In the genomic region with DNA sequence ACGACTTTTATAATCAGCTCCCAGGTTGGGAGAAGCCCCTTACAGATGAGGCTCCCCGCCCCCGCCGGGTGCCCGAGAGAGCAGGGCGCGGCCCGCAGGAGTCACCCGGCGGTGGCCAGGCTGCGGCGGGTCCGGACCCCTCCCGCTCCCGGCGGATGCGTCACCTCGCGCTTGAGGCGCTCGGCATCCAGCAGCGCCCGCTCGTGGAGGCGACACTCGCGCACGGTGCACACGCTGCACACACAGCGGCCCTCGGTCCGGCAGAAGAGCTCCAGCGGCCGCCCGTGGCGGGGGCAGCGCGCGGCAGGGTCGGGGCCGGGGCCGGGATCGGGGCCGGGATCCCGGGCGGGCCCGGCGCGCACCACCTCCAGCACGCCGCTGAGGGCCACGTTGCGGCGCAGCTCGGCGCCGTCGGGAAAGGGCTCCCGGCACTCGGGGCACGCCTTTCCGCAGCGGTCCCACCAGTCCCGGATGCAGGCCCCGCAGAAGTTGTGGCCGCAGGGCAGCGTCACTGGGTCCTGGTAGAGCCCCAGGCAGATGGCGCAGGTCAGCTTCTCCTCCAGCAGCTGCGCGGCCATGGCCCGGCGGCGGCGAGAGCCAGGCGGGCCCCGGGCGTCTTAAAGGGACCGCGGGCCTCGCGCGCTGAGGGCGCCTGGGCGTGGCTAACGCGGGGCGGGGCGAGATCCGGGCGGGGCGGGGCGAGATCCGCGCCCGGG, we compare ENCODE assay signal across 8 cellular contexts. TPM values are rescaled to one million over a fixed set of nuclear protein-coding genes. Genes with fewer than 3 reads are reported as not detected.
A peak's percentile ranks its signal among the peaks of the same experiment; 100 is the strongest.
DNase-seq lines count a peak whose midpoint lies in the region; ATAC-seq and TF ChIP-seq lines count a peak whose summit lies in the region.

A gene with protein sequence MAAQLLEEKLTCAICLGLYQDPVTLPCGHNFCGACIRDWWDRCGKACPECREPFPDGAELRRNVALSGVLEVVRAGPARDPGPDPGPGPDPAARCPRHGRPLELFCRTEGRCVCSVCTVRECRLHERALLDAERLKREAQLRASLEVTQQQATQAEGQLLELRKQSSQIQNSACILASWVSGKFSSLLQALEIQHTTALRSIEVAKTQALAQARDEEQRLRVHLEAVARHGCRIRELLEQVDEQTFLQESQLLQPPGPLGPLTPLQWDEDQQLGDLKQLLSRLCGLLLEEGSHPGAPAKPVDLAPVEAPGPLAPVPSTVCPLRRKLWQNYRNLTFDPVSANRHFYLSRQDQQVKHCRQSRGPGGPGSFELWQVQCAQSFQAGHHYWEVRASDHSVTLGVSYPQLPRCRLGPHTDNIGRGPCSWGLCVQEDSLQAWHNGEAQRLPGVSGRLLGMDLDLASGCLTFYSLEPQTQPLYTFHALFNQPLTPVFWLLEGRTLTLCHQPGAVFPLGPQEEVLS (minus strand): TSS at position 592 of the 716 bp plus-strand sequence. CDS start 14 bp downstream, at position 578.

- H3K27ac ChIP-seq in OCI-LY1 (ENCODE audit: low read depth, low read length, poor library complexity, severe bottlenecking) (peak within 1 kb of the TSS; percentile 33), epithelial cell of prostate (peak within 1 kb of the TSS; percentile 62), mucosa of rectum (ENCODE audit: low read depth in 2 of 2, low read length in 2 of 2) (peak within 1 kb of the TSS; percentile 88 to 91)

- ATAC-seq in HG03439 (IDR thresholded peaks at IDR 0.05; ENCODE audit: unreplicated experiment), result peak; percentile 55

- H3F3A ChIP-seq in OCI-LY1 (ENCODE audit: insufficient read depth, low read length), result no peaks in the 10 kb centered on the region

- H3K4me3 ChIP-seq in BJ (ENCODE audit: low read depth, low read length), result peak within 1 kb of the TSS; percentile 52
- peak within 1 kb of the TSS; percentile 80 for H3K4me3 ChIP-seq in OCI-LY1 (ENCODE audit: low read depth, low read length, poor library complexity, severe bottlenecking)
- H3K4me3 ChIP-seq in mucosa of rectum (ENCODE audit: low read length in 2 of 2), result peak within 1 kb of the TSS; percentile 76 to 88

- H3K4me1 ChIP-seq in OCI-LY1 (ENCODE audit: insufficient read depth, low read length, severe bottlenecking) (peaks cover 24% of the 10 kb centered on the region), mucosa of rectum (ENCODE audit: control insufficient read depth in 2 of 2, insufficient read depth in 2 of 2, low read length in 2 of 2) (peaks cover 17 to 18% of the 10 kb centered on the region in 2 donors)

- CTCF ChIA-PET in BJ (lab: Yijun Ruan, JAX), result interaction anchor here (0.7 to 6.9 kb wide), 18 partner anchors 8 to 501 kb away, joined by 3 to 58 read pairs (median 8); a partner anchor contains a TSS

- H2AFZ ChIP-seq in OCI-LY1 (ENCODE audit: low read length), result no peak within 1 kb of the TSS

- no peaks in the 10 kb centered on the region for H4K20me1 ChIP-seq in OCI-LY1 (ENCODE audit: insufficient read depth, low read length)

- no peaks in the 10 kb centered on the region for H3K79me2 ChIP-seq in OCI-LY1 (ENCODE audit: insufficient read depth, low read length)

- H3K9ac ChIP-seq in OCI-LY1 (ENCODE audit: low read length) (peak within 1 kb of the TSS; percentile 77), mucosa of rectum (ENCODE audit: low read depth in 1 of 2, low read length in 2 of 2) (peak within 1 kb of the TSS; percentile 74 to 87)

- no peaks in the 10 kb centered on the region for H3K9me2 ChIP-seq in OCI-LY1 (ENCODE audit: low read depth, low read length)

- DNase-seq in BJ (ENCODE audit: low read depth), result no peak
- DNase-seq in activated T-cell treated with anti-CD3 and anti-CD28 coated beads for 24 hours (ENCODE audit: low read depth), result peak; percentile 79
- no peak for DNase-seq in epithelial cell of prostate (ENCODE audit: low read depth, low spot score)
- peak; percentile 86 for DNase-seq in stimulated activated CD8-positive, alpha-beta memory T cell treated with anti-CD3 and anti-CD28 coated beads, Interleukin-4, amount 100 ng/mL, for 48 hours

- H3K9me3 ChIP-seq in OCI-LY1 (ENCODE audit: low read length) (no peaks in the 10 kb centered on the region), mucosa of rectum (ENCODE audit: control insufficient read depth in 2 of 2, low read length in 2 of 2) (no peaks in the 10 kb centered on the region)

- peaks cover 30% of the 10 kb centered on the region for H3K36me3 ChIP-seq in BJ (ENCODE audit: control insufficient read depth, insufficient read depth, low read length)
- peaks cover 29% of the 10 kb centered on the region for H3K36me3 ChIP-seq in OCI-LY1 (ENCODE audit: insufficient read depth, low read length)
- H3K36me3 ChIP-seq in mucosa of rectum (ENCODE audit: control insufficient read depth in 2 of 2, insufficient read depth in 2 of 2, low read length in 2 of 2), result peaks cover 27 to 34% of the 10 kb centered on the region in 2 donors

- POLR2A ChIA-PET in BJ (lab: Charles Lee), result interaction anchor here (0.7 kb wide), 1 partner anchor 32 kb away, joined by 3 read pairs; no protein-coding TSS in a partner anchor

- peak within 1 kb of the TSS; percentile 79 for H3K4me2 ChIP-seq in OCI-LY1 (ENCODE audit: low read length)

- TF ChIP-seq CTCF in BJ (IDR thresholded peaks at IDR 0.05; ENCODE audit: insufficient read depth, low read depth, low read length), result peak; percentile 40
- peak; percentile 19; the same call in 1 of the 2 replicates for TF ChIP-seq CTCF in OCI-LY1 (IDR thresholded peaks at IDR 0.05; ENCODE audit: low read length)

- H3K27me3 ChIP-seq in BJ (ENCODE audit: control insufficient read depth, insufficient read depth, low read length), result no peaks in the 10 kb centered on the region
- H3K27me3 ChIP-seq in OCI-LY1 (ENCODE audit: insufficient read depth, low read length), result no peaks in the 10 kb centered on the region
- H3K27me3 ChIP-seq in mucosa of rectum (ENCODE audit: control insufficient read depth in 2 of 2, insufficient read depth in 2 of 2, low read length in 2 of 2), result no peaks in the 10 kb centered on the region

- TF ChIP-seq POLR2A in GM19099 (IDR thresholded peaks at IDR 0.05; ENCODE audit: extremely low read depth, insufficient read length, low read depth), result peak; percentile 81

RNA-seq across cellular contexts. Expression of the gene that starts here (rescaled TPM):
- 5.5 and 8.6 TPM in 2 replicates for polyA plus RNA-seq in BJ (2011; rRNA removed)
- 6.7 and 8.5 TPM in 2 replicates for polyA minus RNA-seq in BJ (2011; rRNA and poly(A)+ RNA removed)

Comparison
In these comparisons a context has a peak if more than half of its experiments do, and no peak if none do; other contexts are left out.
1. DNase-seq: peak in activated T-cell treated with anti-CD3 and anti-CD28 coated beads for 24 hours (single experiment) and stimulated activated CD8-positive, alpha-beta memory T cell treated with anti-CD3 and anti-CD28 coated beads, Interleukin-4, amount 100 ng/mL, for 48 hours (single experiment); none in BJ (single experiment) and epithelial cell of prostate (single experiment).
2. H3K27ac ChIP-seq: peak in every context shown above with its lines; median percentile 90 in mucosa of rectum; 62 in epithelial cell of prostate; 33 in OCI-LY1.
3. Peak in every context shown above with its lines, with median percentiles within 50 percentile points of each other: H3K4me3 ChIP-seq.